ENCODE assay signal across 12 cellular contexts in genomic region chr9:737400-738120, GRCh38.
DNase-seq lines count a peak whose midpoint lies in the region; ATAC-seq and TF ChIP-seq lines count a peak whose summit lies in the region.
"Had no signal": no experiment of that assay in that cellular context is flagged by ENCODE, and none has a peak within 500 bp of the region (broad histone marks: within the 10 kb centered on the region; RNA-seq: fewer than 3 reads in every experiment).

No MANE protein-coding gene starts in this region.

- no peaks in the 10 kb centered on the region for H3K27me3 ChIP-seq in trophoblast cell (ENCODE audit: insufficient read depth, low read length)

- no peak for ATAC-seq in GM21786 (IDR thresholded peaks at IDR 0.05; ENCODE audit: unreplicated experiment)
- ATAC-seq in HG03378 (IDR thresholded peaks at IDR 0.05; ENCODE audit: unreplicated experiment) = no peak
- no peak for ATAC-seq in GM18909 (IDR thresholded peaks at IDR 0.05; ENCODE audit: poor library complexity, unreplicated experiment)
- ATAC-seq: stimulated activated memory B cell treated with anti-CD40 and anti-IgM and Interleukin-4, amounts not matched to agents 10 μg/mL and 1 μg/mL and 100 μg/mL, for 72 hours had no signal

- peak overlapping the region; percentile 54 for H3K27ac ChIP-seq in angular gyrus (ENCODE audit: low read depth, low read length)
- H3K27ac ChIP-seq in trophoblast cell (ENCODE audit: low read depth, low read length) = peak overlapping the region; percentile 69
- H3K27ac ChIP-seq in urinary bladder (ENCODE audit: low read depth) = peak overlapping the region; percentile 51

- peaks cover 1% of the 10 kb centered on the region for H3K79me2 ChIP-seq in trophoblast cell (ENCODE audit: control insufficient read depth, insufficient read depth, low read length, poor library complexity)

- H2AK5ac ChIP-seq in trophoblast cell (ENCODE audit: low read length) = no peak overlapping the region

- no peak overlapping the region for H2BK12ac ChIP-seq in trophoblast cell (ENCODE audit: low read length)

- no peak overlapping the region for H3K4ac ChIP-seq in trophoblast cell (ENCODE audit: low read depth, low read length)

- H3K23ac ChIP-seq in trophoblast cell (ENCODE audit: low read length) = no peak overlapping the region

- DNase-seq in foreskin fibroblast (peak; percentile 45 to 69), trophoblast cell (no peak)
- DNase-seq: activated CD4-positive, alpha-beta T cell treated with anti-CD3 and anti-CD28 coated beads, Interleukin-2, amount 50 U/mL, for 1 hour; H9; NCI-H345; stimulated activated CD4-positive, alpha-beta T cell treated with anti-CD3 and anti-CD28 coated beads, Interleukin-4, amount 100 ng/mL, for 24 hours had no signal

- no peak overlapping the region for H3K14ac ChIP-seq in trophoblast cell (ENCODE audit: low read length)

- no peak overlapping the region for H3K4me2 ChIP-seq in trophoblast cell (ENCODE audit: low read length)

- H3K36me3 ChIP-seq in trophoblast cell (ENCODE audit: control insufficient read depth in 1 of 2, insufficient read depth in 2 of 2, low read length in 2 of 2) (peaks cover 52 to 75% of the 10 kb centered on the region in 2 experiments), urinary bladder (ENCODE audit: insufficient read depth) (peaks cover 2% of the 10 kb centered on the region)

- no peak overlapping the region for H4K12ac ChIP-seq in trophoblast cell (ENCODE audit: low read depth, low read length)

- peaks cover 5% of the 10 kb centered on the region for H3K79me1 ChIP-seq in trophoblast cell (ENCODE audit: low read length)

- peaks cover 5 to 6% of the 10 kb centered on the region in 2 experiments for H3K4me1 ChIP-seq in trophoblast cell (ENCODE audit: control insufficient read depth in 1 of 2, insufficient read depth in 2 of 2, low read length in 2 of 2)
- H3K4me1 ChIP-seq in urinary bladder (ENCODE audit: insufficient read depth) = no peaks in the 10 kb centered on the region

- no peak overlapping the region for H2BK120ac ChIP-seq in trophoblast cell (ENCODE audit: insufficient read depth, low read length, poor library complexity)

- H3K4me3 ChIP-seq in foreskin fibroblast (ENCODE audit: low read depth in 1 of 2, low read length in 2 of 2) (no peak overlapping the region), trophoblast cell (ENCODE audit: low read depth, low read length) (no peak overlapping the region), urinary bladder (ENCODE audit: low read depth, low read length) (no peak overlapping the region)

- WGBS in trophoblast cell (ENCODE audit: extremely low coverage, insufficient coverage, insufficient read length) = no CpG with 5 or more reads among the region's 7 CpGs
- 36% methylated on average over 7 of the region's 7 CpGs for WGBS in urinary bladder

- H3K9me3 ChIP-seq in trophoblast cell (ENCODE audit: insufficient read depth, low read depth, low read length) = peaks cover 7% of the 10 kb centered on the region

- H2BK5ac ChIP-seq in trophoblast cell (ENCODE audit: low read depth, low read length, poor library complexity) = no peak overlapping the region

- TF ChIP-seq CTCF in foreskin fibroblast (IDR thresholded peaks at IDR 0.05; ENCODE audit: low read depth, low read length) = no peak

- no peak overlapping the region for H4K8ac ChIP-seq in trophoblast cell (ENCODE audit: low read depth, low read length)

- no peak overlapping the region for H3K9ac ChIP-seq in trophoblast cell (ENCODE audit: low read length)

- no peak overlapping the region for H2AFZ ChIP-seq in trophoblast cell (ENCODE audit: insufficient read depth, low read length, poor library complexity)

- H3K18ac ChIP-seq in trophoblast cell (ENCODE audit: low read length) = no peak overlapping the region

- no peak overlapping the region for H4K91ac ChIP-seq in trophoblast cell (ENCODE audit: low read depth, low read length)

Comparison
In these comparisons a context has a peak if more than half of its experiments do, and no peak if none do; other contexts are left out.
1. DNase-seq: peak in foreskin fibroblast (2 of 2); none in trophoblast cell (0 of 2).
2. Peak in every context shown above with its lines, with median percentiles within 50 percentile points of each other: H3K27ac ChIP-seq.